Comparison of ENCODE assay signal across 9 cellular contexts in genomic region chr12:109822951-109823411, GRCh38. TPM values are rescaled to one million over a fixed set of nuclear protein-coding genes. Genes with fewer than 3 reads are reported as not detected.
DNase-seq lines count a peak whose midpoint lies in the region; TF ChIP-seq lines count a peak whose summit lies in the region.
"Had no signal": no experiment of that assay in that cellular context is flagged by ENCODE, and none has a peak within 500 bp of the region (broad histone marks: within the 10 kb centered on the region; RNA-seq: fewer than 3 reads in every experiment).

No MANE protein-coding gene starts in this region.

- H3K36me3 ChIP-seq in duodenal mucosa (ENCODE audit: control insufficient read depth in 1 of 2, insufficient read depth in 2 of 2, low read length in 2 of 2) (no peaks in the 10 kb centered on the region), hepatocyte (replicated peaks; ENCODE audit: insufficient read depth, low read depth) (no peaks in the 10 kb centered on the region)

- no peak overlapping the region for H3K4me3 ChIP-seq in duodenal mucosa (ENCODE audit: low read depth in 1 of 2, low read length in 2 of 2)
- H3K4me3 ChIP-seq in hepatocyte = no peak overlapping the region
- H3K4me3 ChIP-seq in foreskin fibroblast (ENCODE audit: low read depth in 1 of 2, low read length in 2 of 2) = no peak overlapping the region

- H3K4me1 ChIP-seq in duodenal mucosa (ENCODE audit: control insufficient read depth in 1 of 2, insufficient read depth in 2 of 2, low read length in 2 of 2) (peaks cover 11 to 14% of the 10 kb centered on the region in 2 donors), hepatocyte (ENCODE audit: insufficient read depth) (no peaks in the 10 kb centered on the region)

- peak overlapping the region; percentile 10 for H3K27ac ChIP-seq in duodenal mucosa (ENCODE audit: low read depth, low read length)
- no peak overlapping the region for H3K27ac ChIP-seq in hepatocyte

- H3K9me2 ChIP-seq in hepatocyte (replicated peaks; ENCODE audit: insufficient read depth) = no peaks in the 10 kb centered on the region

- no peaks in the 10 kb centered on the region for H3K9me3 ChIP-seq in duodenal mucosa (ENCODE audit: control insufficient read depth in 1 of 2, low read length in 2 of 2)
- H3K9me3 ChIP-seq in hepatocyte (ENCODE audit: low read depth) = no peaks in the 10 kb centered on the region

- no peaks in the 10 kb centered on the region for H3K79me2 ChIP-seq in hepatocyte

- H3K9ac ChIP-seq in duodenal mucosa (ENCODE audit: low read depth in 1 of 2, low read length in 2 of 2) = no peak overlapping the region

- no peak overlapping the region for H2AFZ ChIP-seq in hepatocyte

- DNase-seq in Daoy (ENCODE audit: low read depth) (peak; percentile 15), NCI-H69 (lab: John Stamatoyannopoulos, UW) (peak; percentile 60), medulla oblongata (ENCODE audit: extremely low spot score) (peak; percentile 36), hepatocyte (ENCODE audit: low spot score) (no peak), foreskin fibroblast (no peak), kidney glomerular epithelial cell (lab: John Stamatoyannopoulos, UW) (no peak), epidermal melanocyte (ENCODE audit: insufficient read length, low spot score) (no peak)
- DNase-seq: glutamatergic neuron had no signal

- H3K27me3 ChIP-seq in duodenal mucosa (ENCODE audit: control insufficient read depth in 1 of 2, insufficient read depth in 2 of 2, low read length in 2 of 2) (peaks cover 0 to 7% of the 10 kb centered on the region in 2 donors), hepatocyte (no peaks in the 10 kb centered on the region)

- H4K20me1 ChIP-seq in hepatocyte (ENCODE audit: insufficient read depth, poor library complexity, severe bottlenecking) = no peaks in the 10 kb centered on the region

- no peak for TF ChIP-seq CTCF in hepatocyte (IDR thresholded peaks at IDR 0.05; ENCODE audit: poor library complexity)
- no peak for TF ChIP-seq CTCF in foreskin fibroblast (IDR thresholded peaks at IDR 0.05; ENCODE audit: low read depth, low read length)

- H3K4me2 ChIP-seq in hepatocyte = no peak overlapping the region

- 81% methylated on average over 15 of the region's 15 CpGs for WGBS in hepatocyte (ENCODE audit: low lambda C conversion rate, missing lambda C conversion rate)

RNA-seq across cellular contexts. Expression of gene TRPV4, which starts 10.2 kb away (rescaled TPM):
- total RNA-seq in Daoy (2014; rRNA removed; shearing (Covaris generic)) = 0.51 and 0.65 TPM in 2 replicates
- total RNA-seq in hepatocyte = 0.88 and 2.3 TPM in 2 replicates
- polyA plus RNA-seq in hepatocyte = 2.7 and 4.7 TPM in 2 replicates

RNA-seq across cellular contexts. Expression of gene GLTP, which starts 57.4 kb away (rescaled TPM):
- 47.4 and 49.7 TPM in 2 replicates for total RNA-seq in Daoy (2014; rRNA removed; shearing (Covaris generic))
- 24.9 and 28.4 TPM in 2 replicates for total RNA-seq in hepatocyte
- polyA plus RNA-seq in hepatocyte = 25.3 and 33.4 TPM in 2 replicates

Comparison
In these comparisons a context has a peak if more than half of its experiments do, and no peak if none do; other contexts are left out.
1. DNase-seq: peak in Daoy (single experiment), NCI-H69 (single experiment) and medulla oblongata (single experiment); none in hepatocyte (single experiment), foreskin fibroblast (0 of 2), kidney glomerular epithelial cell (single experiment) and epidermal melanocyte (single experiment).